7 cellular contexts compared by ENCODE assay signal in genomic region chr3:105762214-105762613, GRCh38.
DNase-seq lines count a peak whose midpoint lies in the region; ATAC-seq, FAIRE-seq and TF ChIP-seq lines count a peak whose summit lies in the region.
"Not testable (repeated sequence)": the region's sequence is repeated elsewhere in the genome, so short reads cannot be mapped to it uniquely, and the experiment has no call there.

No MANE protein-coding gene starts in this region.

- not testable (repeated sequence) for TF ChIP-seq EP300 in A549 (IDR thresholded peaks at IDR 0.05)

- H3K27me3 Mint-ChIP-seq in activated CD4-positive, alpha-beta T cell treated with anti-CD3 and anti-CD28 coated beads, Interleukin-2, amount 10 ng/mL, durations not matched to agents 24 days and 14 days; activated T-cell treated with anti-CD3 and anti-CD28 coated beads, Interleukin-2, amount 50 U/mL, for 24 hours; activated naive CD8-positive, alpha-beta T cell treated with anti-CD3 and anti-CD28 coated beads, Interleukin-2, amount 10 ng/mL, durations not matched to agents 7 days and 5 days; endothelial cell (ENCODE audit: unreplicated experiment); natural killer cell treated with Interleukin-12 subunit alpha and Interleukin-12 subunit beta and Interleukin-15 and Interleukin-18, amount 100 ng/mL, for 72 hours: not testable (repeated sequence)

- ATAC-seq in A549; activated naive CD8-positive, alpha-beta T cell treated with anti-CD3 and anti-CD28 coated beads, Interleukin-2, amount 10 ng/mL, durations not matched to agents 7 days and 5 days (ENCODE audit: low read depth); natural killer cell treated with Interleukin-12 subunit alpha and Interleukin-12 subunit beta and Interleukin-15 and Interleukin-18, amount 100 ng/mL, for 72 hours: not testable (repeated sequence)

- not testable (repeated sequence) for DNase-seq in A549 (ENCODE audit: low read depth in 1 of 2, low spot score in 1 of 2); activated CD4-positive, alpha-beta T cell treated with anti-CD3 and anti-CD28 coated beads, Interleukin-2, amount 10 ng/mL, durations not matched to agents 24 days and 14 days; activated T-cell treated with anti-CD3 and anti-CD28 coated beads, Interleukin-2, amount 50 U/mL, for 24 hours; activated naive CD8-positive, alpha-beta T cell treated with anti-CD3 and anti-CD28 coated beads, Interleukin-2, amount 10 ng/mL, durations not matched to agents 7 days and 5 days; endothelial cell (ENCODE audit: low spot score); natural killer cell treated with Interleukin-12 subunit alpha and Interleukin-12 subunit beta and Interleukin-15 and Interleukin-18, amount 100 ng/mL, for 72 hours (ENCODE audit: low spot score)

- CTCF ChIA-PET in A549 (lab: Yijun Ruan, JAX); HEK293 (lab: Yijun Ruan, JAX): not testable (repeated sequence)

- H3K36me3 ChIP-seq in HEK293 (ENCODE audit: control insufficient read depth in 2 of 2, insufficient read depth in 1 of 2, low read length in 2 of 2): not testable (repeated sequence)

- peak overlapping the region; percentile 65 for H3K27ac Mint-ChIP-seq in activated CD4-positive, alpha-beta T cell treated with anti-CD3 and anti-CD28 coated beads, Interleukin-2, amount 10 ng/mL, durations not matched to agents 24 days and 14 days
- peak overlapping the region; percentile 61 for H3K27ac Mint-ChIP-seq in activated T-cell treated with anti-CD3 and anti-CD28 coated beads, Interleukin-2, amount 50 U/mL, for 24 hours
- peak overlapping the region; percentile 89 for H3K27ac Mint-ChIP-seq in activated naive CD8-positive, alpha-beta T cell treated with anti-CD3 and anti-CD28 coated beads, Interleukin-2, amount 10 ng/mL, durations not matched to agents 7 days and 5 days
- not testable (repeated sequence) for H3K27ac Mint-ChIP-seq in endothelial cell (ENCODE audit: unreplicated experiment)
- peak overlapping the region; percentile 5 to 70 for H3K27ac Mint-ChIP-seq in natural killer cell treated with Interleukin-12 subunit alpha and Interleukin-12 subunit beta and Interleukin-15 and Interleukin-18, amount 100 ng/mL, for 72 hours

- TF ChIP-seq POLR2A in A549 (IDR thresholded peaks at IDR 0.05; ENCODE audit: low read length): not testable (repeated sequence)

- intact Hi-C loops in activated CD4-positive, alpha-beta T cell treated with anti-CD3 and anti-CD28 coated beads, Interleukin-2, amount 10 ng/mL, durations not matched to agents 24 days and 14 days (cut with micrococcal nuclease): not testable (repeated sequence)

- peaks cover 25% of the 10 kb centered on the region for H3K9me3 Mint-ChIP-seq in activated CD4-positive, alpha-beta T cell treated with anti-CD3 and anti-CD28 coated beads, Interleukin-2, amount 10 ng/mL, durations not matched to agents 24 days and 14 days
- H3K9me3 Mint-ChIP-seq in activated T-cell treated with anti-CD3 and anti-CD28 coated beads, Interleukin-2, amount 50 U/mL, for 24 hours: peaks cover 33% of the 10 kb centered on the region
- H3K9me3 Mint-ChIP-seq in activated naive CD8-positive, alpha-beta T cell treated with anti-CD3 and anti-CD28 coated beads, Interleukin-2, amount 10 ng/mL, durations not matched to agents 7 days and 5 days: peaks cover 17% of the 10 kb centered on the region
- not testable (repeated sequence) for H3K9me3 Mint-ChIP-seq in endothelial cell (ENCODE audit: unreplicated experiment)
- peaks cover 18% of the 10 kb centered on the region for H3K9me3 Mint-ChIP-seq in natural killer cell treated with Interleukin-12 subunit alpha and Interleukin-12 subunit beta and Interleukin-15 and Interleukin-18, amount 100 ng/mL, for 72 hours

- not testable (repeated sequence) for H3K4me3 ChIP-seq in A549; HEK293 (ENCODE audit: low read depth, low read length)

- H3K36me3 Mint-ChIP-seq in activated CD4-positive, alpha-beta T cell treated with anti-CD3 and anti-CD28 coated beads, Interleukin-2, amount 10 ng/mL, durations not matched to agents 24 days and 14 days (ENCODE audit: low read depth): peaks cover 81% of the 10 kb centered on the region
- H3K36me3 Mint-ChIP-seq in activated T-cell treated with anti-CD3 and anti-CD28 coated beads, Interleukin-2, amount 50 U/mL, for 24 hours (ENCODE audit: low read depth): peaks cover 93% of the 10 kb centered on the region
- H3K36me3 Mint-ChIP-seq in activated naive CD8-positive, alpha-beta T cell treated with anti-CD3 and anti-CD28 coated beads, Interleukin-2, amount 10 ng/mL, durations not matched to agents 7 days and 5 days: peaks cover 67% of the 10 kb centered on the region
- H3K36me3 Mint-ChIP-seq in endothelial cell (ENCODE audit: low read depth, unreplicated experiment): peaks cover 53% of the 10 kb centered on the region
- H3K36me3 Mint-ChIP-seq in natural killer cell treated with Interleukin-12 subunit alpha and Interleukin-12 subunit beta and Interleukin-15 and Interleukin-18, amount 100 ng/mL, for 72 hours: peaks cover 30% of the 10 kb centered on the region

- TF ChIP-seq CTCF in A549 (IDR thresholded peaks at IDR 0.05); HEK293 (tag by site-specific recombination; IDR thresholded peaks at IDR 0.05); endothelial cell (IDR thresholded peaks at IDR 0.05; ENCODE audit: unreplicated experiment): not testable (repeated sequence)

- FAIRE-seq in A549 (lab: Jason Lieb, UNC): not testable (repeated sequence)

- not testable (repeated sequence) for H3K4me2 ChIP-seq in A549

- peaks cover 12% of the 10 kb centered on the region; the same call in 2 of the 3 replicates for H3K9me3 ChIP-seq in A549
- not testable (repeated sequence) for H3K9me3 ChIP-seq in HEK293 (ENCODE audit: control insufficient read depth, insufficient read depth, low read depth, low read length)

- not testable (repeated sequence) for H3K4me1 ChIP-seq in A549; HEK293 (ENCODE audit: control insufficient read depth, insufficient read depth, low read length)

- H3K4me1 Mint-ChIP-seq in activated CD4-positive, alpha-beta T cell treated with anti-CD3 and anti-CD28 coated beads, Interleukin-2, amount 10 ng/mL, durations not matched to agents 24 days and 14 days: peaks cover 54% of the 10 kb centered on the region
- H3K4me1 Mint-ChIP-seq in activated T-cell treated with anti-CD3 and anti-CD28 coated beads, Interleukin-2, amount 50 U/mL, for 24 hours (ENCODE audit: low read depth): peaks cover 72% of the 10 kb centered on the region
- peaks cover 59% of the 10 kb centered on the region for H3K4me1 Mint-ChIP-seq in activated naive CD8-positive, alpha-beta T cell treated with anti-CD3 and anti-CD28 coated beads, Interleukin-2, amount 10 ng/mL, durations not matched to agents 7 days and 5 days
- not testable (repeated sequence) for H3K4me1 Mint-ChIP-seq in endothelial cell (ENCODE audit: unreplicated experiment)
- peaks cover 42 to 53% of the 10 kb centered on the region in 2 donors for H3K4me1 Mint-ChIP-seq in natural killer cell treated with Interleukin-12 subunit alpha and Interleukin-12 subunit beta and Interleukin-15 and Interleukin-18, amount 100 ng/mL, for 72 hours (ENCODE audit: low read depth in 2 of 2)

- WGBS in A549 (ENCODE audit: missing lambda C conversion rate): 100% methylated on average over 1 of the region's 1 CpG

- not testable (repeated sequence) for H3K27ac ChIP-seq in A549; HEK293 (ENCODE audit: extremely low read depth, low read depth, low read length)

- POLR2A ChIA-PET in A549 (lab: Yijun Ruan, JAX); HEK293 (lab: Yijun Ruan, JAX): not testable (repeated sequence)
- POLR2A ChIA-PET in activated naive CD8-positive, alpha-beta T cell treated with anti-CD3 and anti-CD28 coated beads, Interleukin-2, amount 10 ng/mL, durations not matched to agents 7 days and 5 days (lab: Charles Lee): interaction anchor here (1.3 kb wide), 1 partner anchor 74 kb away, joined by 3 read pairs; no protein-coding TSS in a partner anchor

- H3K4me3 Mint-ChIP-seq in activated CD4-positive, alpha-beta T cell treated with anti-CD3 and anti-CD28 coated beads, Interleukin-2, amount 10 ng/mL, durations not matched to agents 24 days and 14 days; activated T-cell treated with anti-CD3 and anti-CD28 coated beads, Interleukin-2, amount 50 U/mL, for 24 hours; activated naive CD8-positive, alpha-beta T cell treated with anti-CD3 and anti-CD28 coated beads, Interleukin-2, amount 10 ng/mL, durations not matched to agents 7 days and 5 days: not testable (repeated sequence)
- H3K4me3 Mint-ChIP-seq in endothelial cell (ENCODE audit: unreplicated experiment): peak overlapping the region; percentile 38
- H3K4me3 Mint-ChIP-seq in natural killer cell treated with Interleukin-12 subunit alpha and Interleukin-12 subunit beta and Interleukin-15 and Interleukin-18, amount 100 ng/mL, for 72 hours: peak overlapping the region; percentile 23

- not testable (repeated sequence) for TF ChIP-seq RAD21 in A549 (conservative IDR thresholded peaks at IDR 0.05 in 1 of 2, IDR thresholded peaks at IDR 0.05 in 1 of 2)

TF ChIP-seq in A549, 52 proteins besides CTCF, POLR2A, EP300 and RAD21:
- peak; percentile 64 for TF ChIP-seq ZFP36 (IDR thresholded peaks at IDR 0.05; ENCODE audit: borderline replicate concordance, partially characterized antibody)

TF ChIP-seq in HEK293, 187 proteins besides CTCF, POLR2A, EP300 and RAD21:
- TF ChIP-seq ZNF585B (tag by site-specific recombination; IDR thresholded peaks at IDR 0.05) (peak; percentile 80), TRIM28 (IDR thresholded peaks at IDR 0.05; ENCODE audit: borderline replicate concordance, low read length) (peak; percentile 29; the same call in 1 of the 2 replicates)
